ENCODE assay signal across 8 cellular contexts in the genomic region with DNA sequence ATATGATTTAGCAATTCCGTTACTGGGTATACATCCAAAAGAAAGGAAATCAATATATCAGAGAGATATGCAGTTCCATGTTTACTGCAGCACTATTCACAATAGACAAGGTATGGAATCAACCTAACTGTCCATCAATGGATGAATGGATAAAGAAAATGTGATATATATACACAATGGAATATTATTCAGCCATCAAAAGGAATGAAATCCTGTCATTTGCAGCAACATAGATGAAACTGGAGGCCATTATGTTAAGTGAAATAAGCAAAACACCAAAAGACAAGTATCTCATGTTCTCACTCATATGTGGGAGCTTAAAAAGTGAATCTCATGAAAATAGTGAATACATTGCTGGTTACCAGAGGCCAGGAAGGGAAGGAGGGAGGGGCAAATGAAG.
"Had no signal": no experiment of that assay in that cellular context is flagged by ENCODE, and none has a peak within 500 bp of the region (broad histone marks: within the 10 kb centered on the region; RNA-seq: fewer than 3 reads in every experiment).

No MANE protein-coding gene starts in this region.

- H3K27ac ChIP-seq: GM23248 had no signal

- ATAC-seq: HCT116 had no signal

- H3K36me3 ChIP-seq: HAP-1 had no signal

- FAIRE-seq: HTR-8/SVneo had no signal

- DNase-seq: GM23248, GOT3, H7, IMR-90, KBM-7 had no signal

- H3K4me3 ChIP-seq: GM23248, HAP-1 had no signal

- H3K4me1 ChIP-seq: HAP-1 had no signal

- H2AFZ ChIP-seq: GM23248 had no signal

- H3K9ac ChIP-seq: GM23248 had no signal
